In genomic region chr7:131961281-131961680, GRCh38 we compare ENCODE assay signal across 14 cellular contexts.
"Had no signal": no experiment of that assay in that cellular context is flagged by ENCODE, and none has a peak within 500 bp of the region (broad histone marks: within the 10 kb centered on the region; RNA-seq: fewer than 3 reads in every experiment).

No MANE protein-coding gene starts in this region.

- ATAC-seq: gastroesophageal sphincter; heart right ventricle; stimulated activated naive B cell treated with anti-CD40 and anti-IgM and Interleukin-4, amounts not matched to agents 10 μg/mL and 1 μg/mL and 100 μg/mL, for 72 hours had no signal

- DNase-seq: activated CD4-positive, alpha-beta T cell treated with anti-CD3 and anti-CD28 coated beads, Interleukin-2, amount 10 ng/mL, durations not matched to agents 24 days and 14 days; activated CD4-positive, CD25-positive, alpha-beta regulatory T cell; activated CD8-positive, alpha-beta memory T cell treated with anti-CD3 and anti-CD28 coated beads for 24 hours; activated naive CD8-positive, alpha-beta T cell treated with anti-CD3 and anti-CD28 coated beads for 36 hours; amygdala; dermis blood vessel endothelial cell; heart right ventricle; mesendoderm; occipital lobe; stimulated activated CD4-positive, alpha-beta T cell treated with anti-CD3 and anti-CD28 coated beads, Interleukin-15, amount 100 ng/mL, for 24 hours; stimulated activated CD4-positive, alpha-beta T cell treated with anti-CD3 and anti-CD28 coated beads, Interleukin-4, amount 100 ng/mL, for 1 hour; stimulated activated naive B cell treated with anti-CD40 and anti-IgM and Interleukin-4, amounts not matched to agents 10 μg/mL and 1 μg/mL and 100 μg/mL, for 72 hours; thyroid gland had no signal
